ENCODE assay signal across 8 cellular contexts in the genomic region with DNA sequence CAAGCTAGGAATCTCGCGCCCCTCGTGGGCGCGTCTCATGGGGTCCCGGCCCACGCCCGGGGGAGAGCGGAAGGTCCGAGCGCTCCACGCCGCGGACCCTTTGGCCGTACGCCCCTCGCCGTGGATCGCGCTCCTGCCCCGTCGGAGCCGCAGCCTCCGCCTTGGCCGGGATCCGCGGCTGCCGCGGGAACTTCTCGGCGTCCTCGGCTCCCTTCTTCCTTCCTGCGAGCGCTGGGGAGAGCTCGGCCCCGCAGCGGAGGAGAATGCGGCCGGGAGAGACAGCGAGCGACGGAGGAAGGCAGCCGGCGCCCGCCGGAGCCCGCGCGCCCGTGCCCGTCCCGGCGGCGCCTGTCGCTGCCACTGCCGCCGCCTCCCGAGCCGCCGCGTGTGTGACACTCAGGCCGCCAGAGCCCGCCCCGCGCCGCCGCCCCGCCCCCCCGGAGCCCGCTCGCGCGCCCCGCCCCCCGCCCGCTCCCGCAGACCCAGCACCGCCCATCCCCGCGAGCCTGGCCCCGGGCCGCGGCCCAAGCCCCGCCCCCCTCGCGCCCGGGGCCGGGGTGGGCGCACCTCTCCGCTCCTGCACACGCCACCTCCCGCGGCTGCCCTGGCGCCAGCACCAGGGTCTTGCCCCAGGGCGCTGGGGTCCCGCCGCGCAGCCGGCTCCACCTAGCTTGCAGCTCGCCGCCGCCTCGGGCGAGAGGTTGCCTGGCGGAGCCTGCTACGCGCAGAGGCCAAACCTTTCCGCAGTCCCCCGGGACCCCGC. TPM values are rescaled to one million over a fixed set of nuclear protein-coding genes. Genes with fewer than 3 reads are reported as not detected.
DNase-seq lines count a peak whose midpoint lies in the region; ATAC-seq and TF ChIP-seq lines count a peak whose summit lies in the region.

A gene with protein sequence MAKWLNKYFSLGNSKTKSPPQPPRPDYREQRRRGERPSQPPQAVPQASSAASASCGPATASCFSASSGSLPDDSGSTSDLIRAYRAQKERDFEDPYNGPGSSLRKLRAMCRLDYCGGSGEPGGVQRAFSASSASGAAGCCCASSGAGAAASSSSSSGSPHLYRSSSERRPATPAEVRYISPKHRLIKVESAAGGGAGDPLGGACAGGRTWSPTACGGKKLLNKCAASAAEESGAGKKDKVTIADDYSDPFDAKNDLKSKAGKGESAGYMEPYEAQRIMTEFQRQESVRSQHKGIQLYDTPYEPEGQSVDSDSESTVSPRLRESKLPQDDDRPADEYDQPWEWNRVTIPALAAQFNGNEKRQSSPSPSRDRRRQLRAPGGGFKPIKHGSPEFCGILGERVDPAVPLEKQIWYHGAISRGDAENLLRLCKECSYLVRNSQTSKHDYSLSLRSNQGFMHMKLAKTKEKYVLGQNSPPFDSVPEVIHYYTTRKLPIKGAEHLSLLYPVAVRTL (minus strand): TSS at position 362 of the 763 bp plus-strand sequence. CDS start 582 bp downstream, outside the sequence.

- H3K4me3 Mint-ChIP-seq in WTC11: peak within 1 kb of the TSS; percentile 80

- peaks cover 45% of the 10 kb centered on the region for H3K4me1 Mint-ChIP-seq in WTC11

- H3K9me3 Mint-ChIP-seq in WTC11: no peaks in the 10 kb centered on the region

- POLR2A ChIA-PET in WTC11 (lab: Charles Lee): interaction anchor here (1.0 to 4.1 kb wide), 4 partner anchors 23 to 166 kb away, joined by 3 to 21 read pairs (median 4); no protein-coding TSS in a partner anchor

- peaks cover 30% of the 10 kb centered on the region for H3K27me3 Mint-ChIP-seq in WTC11 (ENCODE audit: low read depth)

- H3K4me3 ChIP-seq in cardiac fibroblast (replicated peaks in 1 of 2; ENCODE audit: low read depth in 2 of 2, low read length in 2 of 2): peak within 1 kb of the TSS; percentile 88 to 89

- in situ Hi-C loops in GM13976 (cut with MboI; ENCODE audit: low sequenced_read_pairs, unreplicated experiment): no loop called here

- no peaks in the 10 kb centered on the region for H3K36me3 Mint-ChIP-seq in WTC11

- ATAC-seq in HG02759 (IDR thresholded peaks at IDR 0.05; ENCODE audit: unreplicated experiment) (peak; percentile 49), WTC11 (peak; percentile 52), GM19467 (IDR thresholded peaks at IDR 0.05; ENCODE audit: unreplicated experiment) (no peak)

- H3K27ac Mint-ChIP-seq in WTC11: peak within 1 kb of the TSS; percentile 37; the same call in 1 of the 2 replicates

- DNase-seq in GM13976 (ENCODE audit: low spot score) (peak; percentile 95), NCI-H1694 (lab: John Stamatoyannopoulos, UW) (peak; percentile 23), WTC11 (ENCODE audit: low spot score) (peak; percentile 77), cardiac fibroblast (ENCODE audit: low read depth in 2 of 2) (peak; percentile 54 to 66), islet precursor cell (peak; percentile 96)
- DNase-seq in stimulated activated CD4-positive, alpha-beta T cell treated with anti-CD3 and anti-CD28 coated beads, Interleukin-12 subunit alpha, Interleukin-12 subunit beta, amount 100 ng/mL, for 24 hours (ENCODE audit: low read depth in 2 of 2): peak; percentile 60 to 75

- TF ChIP-seq CTCF in GM13976 (IDR thresholded peaks at IDR 0.05; ENCODE audit: borderline replicate concordance, control extremely low read depth, extremely low read depth, insufficient read depth, missing control alignments) (no peak), WTC11 (IDR thresholded peaks at IDR 0.05) (no peak), cardiac fibroblast (IDR thresholded peaks at IDR 0.05; ENCODE audit: low read depth, low read length) (no peak)

- CTCF ChIA-PET in WTC11 (lab: Charles Lee): interaction anchor here (0.7 to 3.7 kb wide), 3 partner anchors 19 to 156 kb away, joined by 3 to 42 read pairs (median 6); no protein-coding TSS in a partner anchor

TF ChIP-seq in WTC11, 78 proteins besides CTCF, POLR2A, EP300 and RAD21:
- TF ChIP-seq, protein P1, sequence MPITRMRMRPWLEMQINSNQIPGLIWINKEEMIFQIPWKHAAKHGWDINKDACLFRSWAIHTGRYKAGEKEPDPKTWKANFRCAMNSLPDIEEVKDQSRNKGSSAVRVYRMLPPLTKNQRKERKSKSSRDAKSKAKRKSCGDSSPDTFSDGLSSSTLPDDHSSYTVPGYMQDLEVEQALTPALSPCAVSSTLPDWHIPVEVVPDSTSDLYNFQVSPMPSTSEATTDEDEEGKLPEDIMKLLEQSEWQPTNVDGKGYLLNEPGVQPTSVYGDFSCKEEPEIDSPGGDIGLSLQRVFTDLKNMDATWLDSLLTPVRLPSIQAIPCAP (CRISPR knock-in tag; IDR thresholded peaks at IDR 0.05): no peak
- TF ChIP-seq, protein P2, sequence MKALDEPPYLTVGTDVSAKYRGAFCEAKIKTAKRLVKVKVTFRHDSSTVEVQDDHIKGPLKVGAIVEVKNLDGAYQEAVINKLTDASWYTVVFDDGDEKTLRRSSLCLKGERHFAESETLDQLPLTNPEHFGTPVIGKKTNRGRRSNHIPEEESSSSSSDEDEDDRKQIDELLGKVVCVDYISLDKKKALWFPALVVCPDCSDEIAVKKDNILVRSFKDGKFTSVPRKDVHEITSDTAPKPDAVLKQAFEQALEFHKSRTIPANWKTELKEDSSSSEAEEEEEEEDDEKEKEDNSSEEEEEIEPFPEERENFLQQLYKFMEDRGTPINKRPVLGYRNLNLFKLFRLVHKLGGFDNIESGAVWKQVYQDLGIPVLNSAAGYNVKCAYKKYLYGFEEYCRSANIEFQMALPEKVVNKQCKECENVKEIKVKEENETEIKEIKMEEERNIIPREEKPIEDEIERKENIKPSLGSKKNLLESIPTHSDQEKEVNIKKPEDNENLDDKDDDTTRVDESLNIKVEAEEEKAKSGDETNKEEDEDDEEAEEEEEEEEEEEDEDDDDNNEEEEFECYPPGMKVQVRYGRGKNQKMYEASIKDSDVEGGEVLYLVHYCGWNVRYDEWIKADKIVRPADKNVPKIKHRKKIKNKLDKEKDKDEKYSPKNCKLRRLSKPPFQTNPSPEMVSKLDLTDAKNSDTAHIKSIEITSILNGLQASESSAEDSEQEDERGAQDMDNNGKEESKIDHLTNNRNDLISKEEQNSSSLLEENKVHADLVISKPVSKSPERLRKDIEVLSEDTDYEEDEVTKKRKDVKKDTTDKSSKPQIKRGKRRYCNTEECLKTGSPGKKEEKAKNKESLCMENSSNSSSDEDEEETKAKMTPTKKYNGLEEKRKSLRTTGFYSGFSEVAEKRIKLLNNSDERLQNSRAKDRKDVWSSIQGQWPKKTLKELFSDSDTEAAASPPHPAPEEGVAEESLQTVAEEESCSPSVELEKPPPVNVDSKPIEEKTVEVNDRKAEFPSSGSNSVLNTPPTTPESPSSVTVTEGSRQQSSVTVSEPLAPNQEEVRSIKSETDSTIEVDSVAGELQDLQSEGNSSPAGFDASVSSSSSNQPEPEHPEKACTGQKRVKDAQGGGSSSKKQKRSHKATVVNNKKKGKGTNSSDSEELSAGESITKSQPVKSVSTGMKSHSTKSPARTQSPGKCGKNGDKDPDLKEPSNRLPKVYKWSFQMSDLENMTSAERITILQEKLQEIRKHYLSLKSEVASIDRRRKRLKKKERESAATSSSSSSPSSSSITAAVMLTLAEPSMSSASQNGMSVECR (CRISPR knock-in tag; IDR thresholded peaks at IDR 0.05; ENCODE audit: borderline replicate concordance): 0 out of 2 replicates have a peak, but pooled peaks have one; percentile 28
- TF ChIP-seq SP1 (CRISPR knock-in tag; conservative IDR thresholded peaks at IDR 0.05) (peak; percentile 58), GABPB1 (CRISPR knock-in tag; IDR thresholded peaks at IDR 0.05) (no peak), ZNF423 (CRISPR knock-in tag; IDR thresholded peaks at IDR 0.05) (peak; percentile 88)
TF ChIP-seq in WTC11: peak in this region for 3.

RNA-seq across cellular contexts. Expression of the gene that starts here (rescaled TPM):
- total RNA-seq in WTC11 (2021): 9.5 to 12.2 TPM (median 10.6 TPM) in 3 replicates

Comparison
In these comparisons a context has a peak if more than half of its experiments do, and no peak if none do; other contexts are left out.
1. DNase-seq: peak in every context shown above with its lines; median percentile 96 in islet precursor cell; 95 in GM13976; 77 in WTC11; 68 in stimulated activated CD4-positive, alpha-beta T cell treated with anti-CD3 and anti-CD28 coated beads, Interleukin-12 subunit alpha, Interleukin-12 subunit beta, amount 100 ng/mL, for 24 hours; 60 in cardiac fibroblast; 23 in NCI-H1694.